Comparison of ENCODE assay signal across 1 cellular context in genomic region chr6:109867009-109867969, GRCh38.
TF ChIP-seq lines count a peak whose summit lies in the region.

No MANE protein-coding gene starts in this region.

TF ChIP-seq in K562, 482 proteins besides CTCF, POLR2A, EP300 and RAD21 (continued from another document):
- TF ChIP-seq MGA (IDR thresholded peaks at IDR 0.05) (peak; percentile 53; the same call in 1 of the 2 replicates), BHLHE40 (IDR thresholded peaks at IDR 0.05; ENCODE audit: low read length) (peak; percentile 68), TFE3 (CRISPR knock-in tag; IDR thresholded peaks at IDR 0.05) (peak; percentile 99), TOE1 (IDR thresholded peaks at IDR 0.05; ENCODE audit: borderline replicate concordance) (peak; percentile 95), TOE1 (CRISPR knock-in tag; IDR thresholded peaks at IDR 0.05; ENCODE audit: borderline replicate concordance, low read depth) (no peak), RAD51 (IDR thresholded peaks at IDR 0.05; ENCODE audit: borderline replicate concordance, low read depth) (peak; percentile 95), HEY1 (CRISPR knock-in tag; IDR thresholded peaks at IDR 0.05; ENCODE audit: borderline replicate concordance) (0 out of 2 replicates have a peak, but pooled peaks have one; percentile 38), ZNF507 (tag; conservative IDR thresholded peaks at IDR 0.05) (no peak)
- TF ChIP-seq, protein P1, sequence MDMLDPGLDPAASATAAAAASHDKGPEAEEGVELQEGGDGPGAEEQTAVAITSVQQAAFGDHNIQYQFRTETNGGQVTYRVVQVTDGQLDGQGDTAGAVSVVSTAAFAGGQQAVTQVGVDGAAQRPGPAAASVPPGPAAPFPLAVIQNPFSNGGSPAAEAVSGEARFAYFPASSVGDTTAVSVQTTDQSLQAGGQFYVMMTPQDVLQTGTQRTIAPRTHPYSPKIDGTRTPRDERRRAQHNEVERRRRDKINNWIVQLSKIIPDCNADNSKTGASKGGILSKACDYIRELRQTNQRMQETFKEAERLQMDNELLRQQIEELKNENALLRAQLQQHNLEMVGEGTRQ (CRISPR knock-in tag; IDR thresholded peaks at IDR 0.05), result peak; percentile 79
